ENCODE assay signal across 21 cellular contexts in the genomic region with DNA sequence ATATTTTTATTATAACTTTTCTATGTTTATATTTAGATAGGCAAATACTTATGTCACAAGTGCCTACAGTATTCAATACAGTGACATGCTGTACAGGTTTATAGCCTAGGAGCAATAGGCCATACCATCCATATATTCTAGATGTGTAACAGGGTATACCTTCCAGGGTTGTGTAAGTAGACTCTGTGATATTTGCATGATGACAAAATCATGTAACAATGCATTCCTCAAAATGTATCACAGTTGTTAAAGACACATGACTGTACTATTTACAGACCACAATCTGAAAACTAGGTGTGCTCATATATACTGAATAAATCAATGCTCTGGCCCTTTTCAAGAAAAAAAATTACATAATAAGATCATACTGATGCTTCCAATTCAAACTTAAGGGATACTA.
DNase-seq lines count a peak whose midpoint lies in the region; ATAC-seq and TF ChIP-seq lines count a peak whose summit lies in the region.
"Had no signal": no experiment of that assay in that cellular context is flagged by ENCODE, and none has a peak within 500 bp of the region (broad histone marks: within the 10 kb centered on the region; RNA-seq: fewer than 3 reads in every experiment).

No MANE protein-coding gene starts in this region.

- H3K4me3 ChIP-seq in RWPE2 (ENCODE audit: severe bottlenecking) (no peak overlapping the region), osteoblast (ENCODE audit: insufficient read depth, low read length) (no peak overlapping the region), BE2C (ENCODE audit: low read depth, low read length) (no peak overlapping the region)

- H3K36me3 ChIP-seq in RWPE2 (ENCODE audit: low read depth) (no peaks in the 10 kb centered on the region), osteoblast (ENCODE audit: insufficient read depth, low read length) (no peaks in the 10 kb centered on the region), BE2C (no peaks in the 10 kb centered on the region)

- H3K79me2 ChIP-seq in osteoblast (ENCODE audit: insufficient read depth, low read length), result no peaks in the 10 kb centered on the region

- H3K9me3 ChIP-seq in RWPE2 (ENCODE audit: severe bottlenecking) (no peaks in the 10 kb centered on the region), osteoblast (ENCODE audit: low read depth, low read length) (no peaks in the 10 kb centered on the region), BE2C (no peaks in the 10 kb centered on the region)

- H3K4me1 ChIP-seq in RWPE2 (ENCODE audit: insufficient read depth, poor library complexity, severe bottlenecking), result no peaks in the 10 kb centered on the region
- H3K4me1 ChIP-seq in osteoblast (ENCODE audit: insufficient read depth, low read length), result no peaks in the 10 kb centered on the region
- H3K4me1 ChIP-seq in BE2C, result no peaks in the 10 kb centered on the region

- H4K20me1 ChIP-seq in osteoblast (ENCODE audit: insufficient read depth, low read length), result no peaks in the 10 kb centered on the region

- H3K27ac ChIP-seq in RWPE2 (ENCODE audit: poor library complexity, severe bottlenecking) (no peak overlapping the region), osteoblast (ENCODE audit: low read depth, low read length) (no peak overlapping the region)
- H3K27ac ChIP-seq: 22Rv1, KMS-11, RWPE1 had no signal

- H3K27me3 ChIP-seq in RWPE2 (ENCODE audit: insufficient read depth, poor library complexity, severe bottlenecking) (no peaks in the 10 kb centered on the region), osteoblast (ENCODE audit: insufficient read depth, low read length) (no peaks in the 10 kb centered on the region), BE2C (no peaks in the 10 kb centered on the region)

- H3K4me2 ChIP-seq in osteoblast (ENCODE audit: insufficient read depth, low read length), result no peak overlapping the region
- H3K4me2 ChIP-seq: KMS-11 had no signal

- ATAC-seq in RWPE2 (ENCODE audit: low read depth) (peak; percentile 49; the same call in 1 of the 3 replicates), esophagus mucosa (peak; percentile 33), HG03460 (IDR thresholded peaks at IDR 0.05; ENCODE audit: unreplicated experiment) (no peak)

- TF ChIP-seq CTCF in RWPE2 (IDR thresholded peaks at IDR 0.05; ENCODE audit: poor library complexity, severe bottlenecking) (no peak), osteoblast (IDR thresholded peaks at IDR 0.05; ENCODE audit: extremely low read depth, low read depth, low read length) (no peak), BE2C (IDR thresholded peaks at IDR 0.05; ENCODE audit: low read depth, low read length) (no peak)

- DNase-seq in ELR (ENCODE audit: low read depth) (peak; percentile 5), RWPE2 (ENCODE audit: low spot score) (no peak), osteoblast (ENCODE audit: insufficient read length, low spot score, missing footprints) (peak; percentile 31), BE2C (no peak), NCI-H2227 treated with DMSO at 0.1 percent for 48 hours (lab: John Stamatoyannopoulos, UW) (no peak)
- DNase-seq in stimulated activated naive CD4-positive, alpha-beta T cell (lab: John Stamatoyannopoulos, UW), result no peak
- DNase-seq: HCEC 1CT; NCI-H1092; NCI-H1436 treated with DMSO at 0.1 percent for 48 hours; NCI-H187 treated with DMSO at 0.1 percent for 48 hours; NCI-H2107; NCI-H446; NCI-H526; NCI-H82; NK-92 treated with Interleukin-12 subunit alpha and Interleukin-12 subunit beta, amount 100 ng/mL, for 24 hours; SHP77 treated with DMSO at 0.1 percent for 48 hours had no signal

- H2AFZ ChIP-seq in osteoblast (ENCODE audit: low read length), result no peak overlapping the region

Comparison
In these comparisons a context has a peak if more than half of its experiments do, and no peak if none do; other contexts are left out.
1. DNase-seq: peak in ELR (single experiment) and osteoblast (single experiment); none in RWPE2 (single experiment), stimulated activated naive CD4-positive, alpha-beta T cell (0 of 6), BE2C (single experiment) and NCI-H2227 treated with DMSO at 0.1 percent for 48 hours (single experiment).